1 cellular context compared by ENCODE assay signal in the genomic region with DNA sequence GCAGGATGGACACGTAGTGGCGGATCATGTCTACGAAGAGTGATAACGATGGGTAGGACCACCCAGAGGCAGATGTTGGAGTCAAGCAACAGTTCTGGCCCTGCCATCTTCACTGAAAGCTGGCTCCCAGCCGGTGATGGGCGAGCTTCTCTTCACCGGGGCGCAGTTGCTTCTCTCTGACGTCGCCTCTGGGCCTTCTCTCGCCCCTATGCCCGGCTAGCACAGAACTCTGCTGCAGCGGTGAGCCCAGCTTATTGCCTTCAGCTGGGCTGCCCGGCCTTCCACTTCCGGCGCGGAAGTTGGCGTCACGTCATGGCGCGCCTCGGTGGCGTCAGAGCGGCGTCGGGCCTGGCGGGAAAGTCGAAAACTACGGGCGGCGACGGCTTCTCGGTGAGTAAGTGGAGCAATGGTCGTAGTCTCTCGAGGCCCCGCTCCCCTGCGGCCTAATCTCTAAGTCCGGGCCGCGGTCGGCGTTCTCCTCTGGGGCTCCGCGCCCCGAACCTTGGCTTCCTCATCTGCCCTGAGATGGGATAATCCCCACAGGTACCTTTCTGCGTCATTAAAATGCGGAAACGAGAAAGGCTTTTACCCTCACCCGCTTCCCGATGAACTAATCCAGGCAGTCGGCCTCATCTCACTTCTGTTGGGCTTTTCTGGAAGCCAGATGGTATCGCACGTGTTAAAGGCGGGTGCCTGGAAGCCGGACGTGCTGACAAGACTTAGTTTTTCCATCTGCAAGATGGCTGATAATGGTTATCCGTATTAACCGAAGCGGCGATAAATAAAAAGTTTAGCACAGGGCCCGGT.
TF ChIP-seq lines count a peak whose summit lies in the region.

A gene (plus strand): TSS at position 354 of the 807 bp plus-strand sequence. CDS start 2,221 bp downstream, outside the sequence.

TF ChIP-seq in K562, 482 proteins besides CTCF, POLR2A, EP300 and RAD21 (continued from another document):
- TF ChIP-seq, protein P1, sequence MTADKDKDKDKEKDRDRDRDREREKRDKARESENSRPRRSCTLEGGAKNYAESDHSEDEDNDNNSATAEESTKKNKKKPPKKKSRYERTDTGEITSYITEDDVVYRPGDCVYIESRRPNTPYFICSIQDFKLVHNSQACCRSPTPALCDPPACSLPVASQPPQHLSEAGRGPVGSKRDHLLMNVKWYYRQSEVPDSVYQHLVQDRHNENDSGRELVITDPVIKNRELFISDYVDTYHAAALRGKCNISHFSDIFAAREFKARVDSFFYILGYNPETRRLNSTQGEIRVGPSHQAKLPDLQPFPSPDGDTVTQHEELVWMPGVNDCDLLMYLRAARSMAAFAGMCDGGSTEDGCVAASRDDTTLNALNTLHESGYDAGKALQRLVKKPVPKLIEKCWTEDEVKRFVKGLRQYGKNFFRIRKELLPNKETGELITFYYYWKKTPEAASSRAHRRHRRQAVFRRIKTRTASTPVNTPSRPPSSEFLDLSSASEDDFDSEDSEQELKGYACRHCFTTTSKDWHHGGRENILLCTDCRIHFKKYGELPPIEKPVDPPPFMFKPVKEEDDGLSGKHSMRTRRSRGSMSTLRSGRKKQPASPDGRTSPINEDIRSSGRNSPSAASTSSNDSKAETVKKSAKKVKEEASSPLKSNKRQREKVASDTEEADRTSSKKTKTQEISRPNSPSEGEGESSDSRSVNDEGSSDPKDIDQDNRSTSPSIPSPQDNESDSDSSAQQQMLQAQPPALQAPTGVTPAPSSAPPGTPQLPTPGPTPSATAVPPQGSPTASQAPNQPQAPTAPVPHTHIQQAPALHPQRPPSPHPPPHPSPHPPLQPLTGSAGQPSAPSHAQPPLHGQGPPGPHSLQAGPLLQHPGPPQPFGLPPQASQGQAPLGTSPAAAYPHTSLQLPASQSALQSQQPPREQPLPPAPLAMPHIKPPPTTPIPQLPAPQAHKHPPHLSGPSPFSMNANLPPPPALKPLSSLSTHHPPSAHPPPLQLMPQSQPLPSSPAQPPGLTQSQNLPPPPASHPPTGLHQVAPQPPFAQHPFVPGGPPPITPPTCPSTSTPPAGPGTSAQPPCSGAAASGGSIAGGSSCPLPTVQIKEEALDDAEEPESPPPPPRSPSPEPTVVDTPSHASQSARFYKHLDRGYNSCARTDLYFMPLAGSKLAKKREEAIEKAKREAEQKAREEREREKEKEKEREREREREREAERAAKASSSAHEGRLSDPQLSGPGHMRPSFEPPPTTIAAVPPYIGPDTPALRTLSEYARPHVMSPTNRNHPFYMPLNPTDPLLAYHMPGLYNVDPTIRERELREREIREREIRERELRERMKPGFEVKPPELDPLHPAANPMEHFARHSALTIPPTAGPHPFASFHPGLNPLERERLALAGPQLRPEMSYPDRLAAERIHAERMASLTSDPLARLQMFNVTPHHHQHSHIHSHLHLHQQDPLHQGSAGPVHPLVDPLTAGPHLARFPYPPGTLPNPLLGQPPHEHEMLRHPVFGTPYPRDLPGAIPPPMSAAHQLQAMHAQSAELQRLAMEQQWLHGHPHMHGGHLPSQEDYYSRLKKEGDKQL (CRISPR knock-in tag; IDR thresholded peaks at IDR 0.05; ENCODE audit: borderline replicate concordance) = no peak
- no peak for TF ChIP-seq MECOM (CRISPR knock-in tag; IDR thresholded peaks at IDR 0.05)
- TF ChIP-seq, protein P2, sequence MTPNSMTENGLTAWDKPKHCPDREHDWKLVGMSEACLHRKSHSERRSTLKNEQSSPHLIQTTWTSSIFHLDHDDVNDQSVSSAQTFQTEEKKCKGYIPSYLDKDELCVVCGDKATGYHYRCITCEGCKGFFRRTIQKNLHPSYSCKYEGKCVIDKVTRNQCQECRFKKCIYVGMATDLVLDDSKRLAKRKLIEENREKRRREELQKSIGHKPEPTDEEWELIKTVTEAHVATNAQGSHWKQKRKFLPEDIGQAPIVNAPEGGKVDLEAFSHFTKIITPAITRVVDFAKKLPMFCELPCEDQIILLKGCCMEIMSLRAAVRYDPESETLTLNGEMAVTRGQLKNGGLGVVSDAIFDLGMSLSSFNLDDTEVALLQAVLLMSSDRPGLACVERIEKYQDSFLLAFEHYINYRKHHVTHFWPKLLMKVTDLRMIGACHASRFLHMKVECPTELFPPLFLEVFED (CRISPR knock-in tag; conservative IDR thresholded peaks at IDR 0.05) = no peak
- no peak; the same call in 1 of the 2 replicates for TF ChIP-seq ZBTB1 (CRISPR knock-in tag; IDR thresholded peaks at IDR 0.05; ENCODE audit: borderline replicate concordance, low read depth)
- TF ChIP-seq PML (IDR thresholded peaks at IDR 0.05; ENCODE audit: low read length) = peak; percentile 76; the same call in 1 of the 2 replicates
- no peak; the same call in 1 of the 2 replicates for TF ChIP-seq TGIF2 (CRISPR knock-in tag; IDR thresholded peaks at IDR 0.05)
- no peak for TF ChIP-seq GABPB2 (CRISPR knock-in tag; conservative IDR thresholded peaks at IDR 0.05)
- no peak for TF ChIP-seq ZNF707 (CRISPR knock-in tag; conservative IDR thresholded peaks at IDR 0.05)
- TF ChIP-seq MAZ (CRISPR knock-in tag; conservative IDR thresholded peaks at IDR 0.05 in 1 of 2, IDR thresholded peaks at IDR 0.05 in 1 of 2) = peak; percentile 66 to 77; a peak in 2 of 4 replicates
- TF ChIP-seq, protein P3, sequence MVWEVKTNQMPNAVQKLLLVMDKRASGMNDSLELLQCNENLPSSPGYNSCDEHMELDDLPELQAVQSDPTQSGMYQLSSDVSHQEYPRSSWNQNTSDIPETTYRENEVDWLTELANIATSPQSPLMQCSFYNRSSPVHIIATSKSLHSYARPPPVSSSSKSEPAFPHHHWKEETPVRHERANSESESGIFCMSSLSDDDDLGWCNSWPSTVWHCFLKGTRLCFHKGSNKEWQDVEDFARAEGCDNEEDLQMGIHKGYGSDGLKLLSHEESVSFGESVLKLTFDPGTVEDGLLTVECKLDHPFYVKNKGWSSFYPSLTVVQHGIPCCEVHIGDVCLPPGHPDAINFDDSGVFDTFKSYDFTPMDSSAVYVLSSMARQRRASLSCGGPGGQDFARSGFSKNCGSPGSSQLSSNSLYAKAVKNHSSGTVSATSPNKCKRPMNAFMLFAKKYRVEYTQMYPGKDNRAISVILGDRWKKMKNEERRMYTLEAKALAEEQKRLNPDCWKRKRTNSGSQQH (CRISPR knock-in tag; IDR thresholded peaks at IDR 0.05) = 0 out of 2 replicates have a peak, but pooled peaks have one; percentile 47
- no peak for TF ChIP-seq ZNF165 (CRISPR knock-in tag; IDR thresholded peaks at IDR 0.05; ENCODE audit: borderline replicate concordance)
- TF ChIP-seq SIN3A (IDR thresholded peaks at IDR 0.05; ENCODE audit: borderline replicate concordance in 2 of 2, control insufficient read depth in 1 of 2, low read depth in 2 of 2, low read length in 2 of 2) = peak; percentile 100
